In the genomic region with DNA sequence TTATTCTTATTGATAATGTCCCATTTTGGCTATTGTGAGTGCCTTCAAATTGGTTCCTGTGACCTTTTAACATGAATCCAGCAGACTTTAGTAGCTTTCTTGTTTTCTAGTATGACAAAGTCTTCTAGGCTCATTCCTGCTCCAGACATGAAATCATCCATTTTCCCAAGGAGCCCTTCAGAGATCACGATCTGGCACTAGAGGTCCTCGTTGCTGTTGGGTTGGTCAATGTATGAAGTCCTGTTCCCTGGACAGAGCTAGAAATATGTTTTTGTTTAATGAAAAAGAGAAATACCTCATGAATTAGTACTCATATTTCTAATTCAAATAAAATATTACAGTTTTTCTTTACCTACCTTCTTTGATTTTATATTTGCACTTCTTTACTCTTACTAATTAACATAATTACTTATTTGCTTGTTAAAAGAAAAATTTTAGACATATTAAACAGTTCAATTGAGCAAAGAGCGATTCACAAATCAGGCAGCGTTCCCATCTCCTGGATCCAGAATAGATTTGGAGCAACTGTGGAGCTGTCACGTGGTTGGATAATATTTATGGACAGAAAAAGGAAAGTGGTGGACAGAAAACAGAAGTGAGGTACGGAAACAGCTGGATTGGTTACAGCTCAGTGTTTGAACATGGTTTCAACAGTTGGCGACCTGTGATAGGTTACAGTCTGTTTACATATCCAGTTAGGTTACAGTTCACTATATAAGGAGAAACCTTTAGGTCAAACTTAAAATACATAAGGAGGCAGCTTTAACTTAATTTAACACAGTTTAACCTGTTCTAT, we compare ENCODE assay signal across 10 cellular contexts. TPM values are rescaled to one million over a fixed set of nuclear protein-coding genes. Genes with fewer than 3 reads are reported as not detected.
DNase-seq lines count a peak whose midpoint lies in the region; ATAC-seq and TF ChIP-seq lines count a peak whose summit lies in the region.
"Had no signal": no experiment of that assay in that cellular context is flagged by ENCODE, and none has a peak within 500 bp of the region (broad histone marks: within the 10 kb centered on the region; RNA-seq: fewer than 3 reads in every experiment).

No MANE protein-coding gene starts in this region.

- H3K4me3 ChIP-seq in NB4 (ENCODE audit: low read depth, low read length): no peak overlapping the region

- H3K27ac Mint-ChIP-seq in endothelial cell (ENCODE audit: unreplicated experiment): no peak overlapping the region
- no peak overlapping the region for H3K27ac Mint-ChIP-seq in T-helper 17 cell

- TF ChIP-seq POLR2A in NB4 (IDR thresholded peaks at IDR 0.05; ENCODE audit: extremely low read depth, insufficient read length): no peak

- no peaks in the 10 kb centered on the region for H3K9me3 ChIP-seq in T-helper 17 cell (ENCODE audit: control insufficient read depth, low read length, poor library complexity, severe bottlenecking)

- H3K36me3 Mint-ChIP-seq in endothelial cell (ENCODE audit: low read depth, unreplicated experiment) (no peaks in the 10 kb centered on the region), T-helper 17 cell (ENCODE audit: low read depth) (no peaks in the 10 kb centered on the region)

- in situ Hi-C loops in G401 (cut with HindIII; ENCODE audit: low sequenced_read_pairs): no loop called here

- DNase-seq in G401 (ENCODE audit: low spot score): peak; percentile 38
- DNase-seq in NB4 (ENCODE audit: low read depth): peak; percentile 39
- peak; percentile 45 for DNase-seq in endothelial cell (ENCODE audit: low spot score)
- DNase-seq in sciatic nerve (ENCODE audit: low spot score): no peak
- no peak for DNase-seq in medulla oblongata (ENCODE audit: extremely low spot score)
- DNase-seq in T-helper 17 cell: no peak
- DNase-seq: left colon, NCI-H524 treated with DMSO at 0.1 percent for 48 hours had no signal

- peaks cover 10% of the 10 kb centered on the region for H3K4me1 Mint-ChIP-seq in endothelial cell (ENCODE audit: unreplicated experiment)
- H3K4me1 Mint-ChIP-seq in T-helper 17 cell: no peaks in the 10 kb centered on the region

- H3K4me3 Mint-ChIP-seq in endothelial cell (ENCODE audit: unreplicated experiment): no peak overlapping the region
- no peak overlapping the region for H3K4me3 Mint-ChIP-seq in T-helper 17 cell

- peak; percentile 84 for ATAC-seq in sciatic nerve
- ATAC-seq in HG02973 (IDR thresholded peaks at IDR 0.05; ENCODE audit: unreplicated experiment): no peak
- no peak for ATAC-seq in HG03378 (IDR thresholded peaks at IDR 0.05; ENCODE audit: unreplicated experiment)
- no peak for ATAC-seq in T-helper 17 cell
- ATAC-seq: left colon had no signal

- H3K27me3 Mint-ChIP-seq in endothelial cell (ENCODE audit: unreplicated experiment): no peaks in the 10 kb centered on the region
- peaks cover 62% of the 10 kb centered on the region for H3K27me3 Mint-ChIP-seq in T-helper 17 cell

- intact Hi-C loops in sciatic nerve (cut with DNase I): no loop called here

- no peaks in the 10 kb centered on the region for H3K9me3 Mint-ChIP-seq in endothelial cell (ENCODE audit: unreplicated experiment)

- peak; percentile 24 for TF ChIP-seq CTCF in NB4 (IDR thresholded peaks at IDR 0.05; ENCODE audit: low read depth, low read length)
- TF ChIP-seq CTCF in endothelial cell (IDR thresholded peaks at IDR 0.05; ENCODE audit: unreplicated experiment): peak; percentile 29

RNA-seq across cellular contexts. Expression of gene FAM234B, which starts 19.8 kb away (rescaled TPM):
- total RNA-seq in G401 (2014; rRNA removed; shearing (Covaris generic)): 44.1 and 59.4 TPM in 2 replicates
- 36.3 TPM for total RNA-seq in endothelial cell (ENCODE audit: unreplicated experiment)
- 7.8 TPM for total RNA-seq in sciatic nerve
- total RNA-seq in T-helper 17 cell: 1 to 10 TPM; 1.9 to 2.5 TPM

RNA-seq across cellular contexts. Expression of gene HEBP1, which starts 24.3 kb away (rescaled TPM):
- 44.1 and 44.6 TPM in 2 replicates for total RNA-seq in G401 (2014; rRNA removed; shearing (Covaris generic))
- total RNA-seq in endothelial cell (ENCODE audit: unreplicated experiment) (83.3 TPM), sciatic nerve (67.8 TPM), T-helper 17 cell (10 to 100 TPM; 10.8 to 11.5 TPM)

Comparison
In these comparisons a context has a peak if more than half of its experiments do, and no peak if none do; other contexts are left out.
1. DNase-seq: peak in G401 (single experiment), NB4 (single experiment) and endothelial cell (single experiment); none in sciatic nerve (single experiment), medulla oblongata (single experiment) and T-helper 17 cell (0 of 3).